8 cellular contexts compared by ENCODE assay signal in genomic region chr19:1401889-1402217, GRCh38. TPM values are rescaled to one million over a fixed set of nuclear protein-coding genes. Genes with fewer than 3 reads are reported as not detected.
DNase-seq lines count a peak whose midpoint lies in the region; ATAC-seq and TF ChIP-seq lines count a peak whose summit lies in the region.

No MANE protein-coding gene starts in this region.

- peaks cover 15% of the 10 kb centered on the region; the same call in 1 of the 2 replicates for H3F3A ChIP-seq in MM.1S (ENCODE audit: insufficient read depth, low read length)

- H3K27ac Mint-ChIP-seq in CD4-positive, CD25-positive, alpha-beta regulatory T cell = no peak overlapping the region
- no peak overlapping the region for H3K27ac Mint-ChIP-seq in osteocyte (ENCODE audit: unreplicated experiment)

- no peak for TF ChIP-seq CTCF in MM.1S (IDR thresholded peaks at IDR 0.05; ENCODE audit: low read length)
- TF ChIP-seq CTCF in osteocyte (IDR thresholded peaks at IDR 0.05) = no peak

- ATAC-seq in CD4-positive, CD25-positive, alpha-beta regulatory T cell (ENCODE audit: low read depth in 2 of 2) = no peak

- H3K4me1 Mint-ChIP-seq in CD4-positive, CD25-positive, alpha-beta regulatory T cell = peaks cover 0 to 20% (median 5%) of the 10 kb centered on the region in 4 donors
- H3K4me1 Mint-ChIP-seq in osteocyte (ENCODE audit: unreplicated experiment) = peaks cover 19% of the 10 kb centered on the region

- H3K4me3 Mint-ChIP-seq in CD4-positive, CD25-positive, alpha-beta regulatory T cell = peak overlapping the region; percentile 48 to 85 (median 78)
- H3K4me3 Mint-ChIP-seq in osteocyte (ENCODE audit: unreplicated experiment) = peak overlapping the region; percentile 64

- no peaks in the 10 kb centered on the region for H3K36me3 ChIP-seq in CD4-positive, CD25-positive, alpha-beta regulatory T cell (ENCODE audit: control insufficient read depth, insufficient read depth, low read length)
- no peaks in the 10 kb centered on the region for H3K36me3 ChIP-seq in MM.1S (replicated peaks; ENCODE audit: insufficient read depth, low read length)
- no peaks in the 10 kb centered on the region for H3K36me3 ChIP-seq in ectodermal cell (ENCODE audit: control insufficient read depth, insufficient read depth, low read length)

- no peaks in the 10 kb centered on the region for H3K36me3 Mint-ChIP-seq in CD4-positive, CD25-positive, alpha-beta regulatory T cell
- H3K36me3 Mint-ChIP-seq in osteocyte (ENCODE audit: unreplicated experiment) = peaks cover 2% of the 10 kb centered on the region

- no peak for DNase-seq in CD4-positive, CD25-positive, alpha-beta regulatory T cell
- no peak for DNase-seq in MM.1S
- DNase-seq in osteocyte (ENCODE audit: extremely low spot score, unreplicated experiment) = no peak
- DNase-seq in NCI-H748 treated with DMSO at 0.1 percent for 48 hours (lab: John Stamatoyannopoulos, UW) = no peak
- DNase-seq in AG08395 (ENCODE audit: low spot score) = no peak
- no peak for DNase-seq in retina
- no peak for DNase-seq in amygdala (lab: John Stamatoyannopoulos, UW)

- H3K27me3 Mint-ChIP-seq in CD4-positive, CD25-positive, alpha-beta regulatory T cell = peaks cover 7% of the 10 kb centered on the region
- no peaks in the 10 kb centered on the region for H3K27me3 Mint-ChIP-seq in osteocyte (ENCODE audit: unreplicated experiment)

- no peak overlapping the region for H3K4me3 ChIP-seq in CD4-positive, CD25-positive, alpha-beta regulatory T cell (ENCODE audit: low read depth, low read length)
- H3K4me3 ChIP-seq in MM.1S (ENCODE audit: low read length) (peak overlapping the region; percentile 98), ectodermal cell (ENCODE audit: insufficient read depth, low read depth, low read length) (peak overlapping the region; percentile 68)

- H2AFZ ChIP-seq in MM.1S (ENCODE audit: low read length) = peak overlapping the region; percentile 94

- H4K20me1 ChIP-seq in MM.1S (ENCODE audit: insufficient read depth, low read length) = no peaks in the 10 kb centered on the region

- H3K9me3 Mint-ChIP-seq in CD4-positive, CD25-positive, alpha-beta regulatory T cell = peaks cover 0 to 1% (median 0%) of the 10 kb centered on the region in 7 donors
- H3K9me3 Mint-ChIP-seq in osteocyte (ENCODE audit: unreplicated experiment) = no peaks in the 10 kb centered on the region

- H3K27ac ChIP-seq in CD4-positive, CD25-positive, alpha-beta regulatory T cell (ENCODE audit: insufficient read depth, low read length, poor library complexity, severe bottlenecking) = no peak overlapping the region
- H3K27ac ChIP-seq in MM.1S (ENCODE audit: low read length) = no peak overlapping the region
- H3K27ac ChIP-seq in ectodermal cell (ENCODE audit: insufficient read depth, low read depth, low read length, poor library complexity, severe bottlenecking) = no peak overlapping the region

- H3K27me3 ChIP-seq in CD4-positive, CD25-positive, alpha-beta regulatory T cell (ENCODE audit: control insufficient read depth, insufficient read depth, low read length) = no peaks in the 10 kb centered on the region
- H3K27me3 ChIP-seq in MM.1S (replicated peaks; ENCODE audit: insufficient read depth, low read length) (peaks cover 12% of the 10 kb centered on the region), ectodermal cell (ENCODE audit: control insufficient read depth, insufficient read depth, low read length, poor library complexity, severe bottlenecking) (peaks cover 4% of the 10 kb centered on the region)

- peak overlapping the region; percentile 100 for H3K4me2 ChIP-seq in MM.1S (ENCODE audit: low read depth, low read length)

- H3K79me2 ChIP-seq in MM.1S (ENCODE audit: low read length) = peaks cover 12% of the 10 kb centered on the region

- no peak overlapping the region; the same call in 1 of the 2 replicates for H3K9ac ChIP-seq in MM.1S (ENCODE audit: low read length)

- 86 to 88% methylated on average over 11 of the region's 11 CpGs for WGBS in ectodermal cell, 2 experiments

- no peaks in the 10 kb centered on the region for H3K9me3 ChIP-seq in CD4-positive, CD25-positive, alpha-beta regulatory T cell (ENCODE audit: control insufficient read depth in 2 of 2, low read length in 2 of 2)
- H3K9me3 ChIP-seq in MM.1S (replicated peaks; ENCODE audit: insufficient read depth, low read length) = no peaks in the 10 kb centered on the region
- no peaks in the 10 kb centered on the region for H3K9me3 ChIP-seq in ectodermal cell (ENCODE audit: control insufficient read depth, low read length)

- peaks cover 26% of the 10 kb centered on the region for H3K4me1 ChIP-seq in CD4-positive, CD25-positive, alpha-beta regulatory T cell (ENCODE audit: control insufficient read depth, insufficient read depth, low read length, poor library complexity, severe bottlenecking)
- peaks cover 7% of the 10 kb centered on the region; the same call in 1 of the 2 replicates for H3K4me1 ChIP-seq in MM.1S (ENCODE audit: low read length)
- H3K4me1 ChIP-seq in ectodermal cell (ENCODE audit: control insufficient read depth, insufficient read depth, low read length) = no peaks in the 10 kb centered on the region

- H3K9me2 ChIP-seq in MM.1S (replicated peaks; ENCODE audit: insufficient read depth, low read length) = no peaks in the 10 kb centered on the region

RNA-seq across cellular contexts. Expression of gene GAMT, which starts 0.5 kb away (rescaled TPM):
- total RNA-seq in CD4-positive, CD25-positive, alpha-beta regulatory T cell = 6.7 TPM
- 10 to 100 TPM; 10.4 to 20.2 (median 14.2) TPM for polyA plus RNA-seq in CD4-positive, CD25-positive, alpha-beta regulatory T cell
- polyA plus RNA-seq in ectodermal cell (2013, experiment 1 of 4) = 52.9 TPM
- 56.8 TPM for polyA plus RNA-seq in ectodermal cell (2013, experiment 2 of 4)
- 38.4 TPM for polyA plus RNA-seq in ectodermal cell (2013, experiment 3 of 4)
- 41.1 TPM for polyA plus RNA-seq in ectodermal cell (2013, experiment 4 of 4)
- 31.2 and 35.3 TPM in 2 replicates for total RNA-seq in osteocyte

RNA-seq across cellular contexts. Expression of gene DAZAP1, which starts 5.5 kb away (rescaled TPM):
- 153 TPM for total RNA-seq in CD4-positive, CD25-positive, alpha-beta regulatory T cell
- 1 to 10 TPM; 2.4 to 5.3 (median 4.2) TPM for polyA plus RNA-seq in CD4-positive, CD25-positive, alpha-beta regulatory T cell
- polyA plus RNA-seq in ectodermal cell (2013, experiment 1 of 4) = 164 TPM
- 161 TPM for polyA plus RNA-seq in ectodermal cell (2013, experiment 2 of 4)
- 111 TPM for polyA plus RNA-seq in ectodermal cell (2013, experiment 3 of 4)
- 116 TPM for polyA plus RNA-seq in ectodermal cell (2013, experiment 4 of 4)
- 91.0 and 101 TPM in 2 replicates for total RNA-seq in osteocyte

RNA-seq across cellular contexts. Expression of gene NDUFS7, which starts 18.1 kb away (rescaled TPM):
- total RNA-seq in CD4-positive, CD25-positive, alpha-beta regulatory T cell = 58.3 TPM
- polyA plus RNA-seq in CD4-positive, CD25-positive, alpha-beta regulatory T cell = 100 to 1,000 TPM; 190 to 227 (median 215) TPM
- polyA plus RNA-seq in ectodermal cell (2013, experiment 1 of 4) = 58.6 TPM
- polyA plus RNA-seq in ectodermal cell (2013, experiment 2 of 4) = 59.8 TPM
- polyA plus RNA-seq in ectodermal cell (2013, experiment 3 of 4) = 69.8 TPM
- polyA plus RNA-seq in ectodermal cell (2013, experiment 4 of 4) = 79.4 TPM
- 71.7 and 74.4 TPM in 2 replicates for total RNA-seq in osteocyte

RNA-seq across cellular contexts. Expression of gene RPS15, which starts 36.3 kb away (rescaled TPM):
- 1,352 TPM for total RNA-seq in CD4-positive, CD25-positive, alpha-beta regulatory T cell
- 1,000 to 10,000 TPM; 2,869 to 3,453 (median 3,084) TPM for polyA plus RNA-seq in CD4-positive, CD25-positive, alpha-beta regulatory T cell
- polyA plus RNA-seq in ectodermal cell (2013, experiment 1 of 4) = 2,057 TPM
- 2,044 TPM for polyA plus RNA-seq in ectodermal cell (2013, experiment 2 of 4)
- 2,363 TPM for polyA plus RNA-seq in ectodermal cell (2013, experiment 3 of 4)
- 2,339 TPM for polyA plus RNA-seq in ectodermal cell (2013, experiment 4 of 4)
- total RNA-seq in osteocyte = 932 and 969 TPM in 2 replicates

RNA-seq across cellular contexts. Expression of gene APC2, which starts 48.1 kb away (rescaled TPM):
- total RNA-seq in CD4-positive, CD25-positive, alpha-beta regulatory T cell = 0.25 TPM
- polyA plus RNA-seq in CD4-positive, CD25-positive, alpha-beta regulatory T cell = under 1 TPM in 2 of 4 donors, not detected in 2; 0.06 to 0.07 TPM
- polyA plus RNA-seq in ectodermal cell (2013, experiment 1 of 4) = 4.2 TPM
- polyA plus RNA-seq in ectodermal cell (2013, experiment 2 of 4) = 5.4 TPM
- polyA plus RNA-seq in ectodermal cell (2013, experiment 3 of 4) = 6.8 TPM
- 7.3 TPM for polyA plus RNA-seq in ectodermal cell (2013, experiment 4 of 4)
- total RNA-seq in osteocyte = 1.2 and 1.5 TPM in 2 replicates
